Comparison of ENCODE assay signal across 25 cellular contexts in genomic region chr13:103430368-103430767, GRCh38.
DNase-seq lines count a peak whose midpoint lies in the region; ATAC-seq, FAIRE-seq and TF ChIP-seq lines count a peak whose summit lies in the region.
"Had no signal": no experiment of that assay in that cellular context is flagged by ENCODE, and none has a peak within 500 bp of the region (broad histone marks: within the 10 kb centered on the region; RNA-seq: fewer than 3 reads in every experiment).

No MANE protein-coding gene starts in this region.

- H3K36me3 Mint-ChIP-seq in endothelial cell (ENCODE audit: low read depth, unreplicated experiment) = no peaks in the 10 kb centered on the region
- H3K36me3 Mint-ChIP-seq: CD8-positive, alpha-beta memory T cell had no signal

- H3K9me3 Mint-ChIP-seq in endothelial cell (ENCODE audit: unreplicated experiment) = no peaks in the 10 kb centered on the region

- no peak overlapping the region for H3K4me3 ChIP-seq in mucosa of descending colon
- no peak overlapping the region for H3K4me3 ChIP-seq in pancreas
- H3K4me3 ChIP-seq: MG63 had no signal

- no peak overlapping the region for H3K4me3 Mint-ChIP-seq in endothelial cell (ENCODE audit: unreplicated experiment)
- H3K4me3 Mint-ChIP-seq: B cell; CD8-positive, alpha-beta memory T cell; T-helper 2 cell treated with Interferon-gamma antibody and Interleukin-4, amounts not matched to agents 5 μg/mL and 100 μg/mL, for 36 hours had no signal

- H3K27ac ChIP-seq in pancreas = no peak overlapping the region
- H3K27ac ChIP-seq: C4-2B had no signal

- H3K36me3 ChIP-seq in mucosa of descending colon (ENCODE audit: low read depth) = no peaks in the 10 kb centered on the region
- H3K36me3 ChIP-seq in pancreas = no peaks in the 10 kb centered on the region
- H3K36me3 ChIP-seq: MG63 had no signal

- 62 to 81% methylated on average over 4 of the region's 4 CpGs for WGBS in pancreas, 2 donors

- peak; percentile 85 for ATAC-seq in mucosa of descending colon
- ATAC-seq in pancreas = no peak
- ATAC-seq in HG03139 (IDR thresholded peaks at IDR 0.05; ENCODE audit: unreplicated experiment) = no peak
- ATAC-seq: Panc1 had no signal

- no peak for FAIRE-seq in pancreas (lab: Jason Lieb, UNC)
- FAIRE-seq: GM18507 had no signal

- DNase-seq in DMS79 treated with DMSO at 0.1 percent for 48 hours (lab: John Stamatoyannopoulos, UW) (peak; percentile 100), HT-29 (ENCODE audit: low spot score) (peak; percentile 33), NCI-H524 (lab: John Stamatoyannopoulos, UW) (peak; percentile 7 to 63), mucosa of descending colon (no peak), endothelial cell (ENCODE audit: low spot score) (no peak), pancreas (no peak)
- DNase-seq: CD8-positive, alpha-beta memory T cell; DMS 273 treated with DMSO at 0.1 percent for 48 hours; DND-41; H7; KBM-7; MG63; NCI-H1436 treated with DMSO at 0.1 percent for 48 hours; NCI-H187 treated with DMSO at 0.1 percent for 48 hours; NCI-H446; NCI-H82; NK-92 treated with Interleukin-12 subunit alpha and Interleukin-12 subunit beta, amount 100 ng/mL, for 24 hours; SHP77 treated with DMSO at 0.1 percent for 48 hours; T-helper 1 cell had no signal

- H3K27me3 ChIP-seq in pancreas = no peaks in the 10 kb centered on the region
- H3K27me3 ChIP-seq: MG63 had no signal

- H3K4me1 Mint-ChIP-seq in endothelial cell (ENCODE audit: unreplicated experiment) = no peaks in the 10 kb centered on the region
- H3K4me1 Mint-ChIP-seq: B cell; CD8-positive, alpha-beta memory T cell had no signal

- H3K27ac Mint-ChIP-seq in endothelial cell (ENCODE audit: unreplicated experiment) = no peak overlapping the region
- H3K27ac Mint-ChIP-seq: B cell; CD8-positive, alpha-beta memory T cell; T-helper 2 cell treated with Interferon-gamma antibody and Interleukin-4, amounts not matched to agents 5 μg/mL and 100 μg/mL, for 36 hours had no signal

- H3K9me3 ChIP-seq in mucosa of descending colon (peaks cover 5% of the 10 kb centered on the region), pancreas (no peaks in the 10 kb centered on the region)
- H3K9me3 ChIP-seq: MG63 had no signal

- H3K4me1 ChIP-seq in mucosa of descending colon (ENCODE audit: low read depth) (no peaks in the 10 kb centered on the region), pancreas (no peaks in the 10 kb centered on the region)

- no peak for TF ChIP-seq CTCF in mucosa of descending colon (IDR thresholded peaks at IDR 0.05)
- no peak for TF ChIP-seq CTCF in endothelial cell (IDR thresholded peaks at IDR 0.05; ENCODE audit: unreplicated experiment)
- no peak for TF ChIP-seq CTCF in pancreas (IDR thresholded peaks at IDR 0.05)

- H3K27me3 Mint-ChIP-seq in endothelial cell (ENCODE audit: unreplicated experiment) = peaks cover 1% of the 10 kb centered on the region
- H3K27me3 Mint-ChIP-seq: B cell; CD8-positive, alpha-beta memory T cell had no signal

- intact Hi-C loops in mucosa of descending colon (cut with DNase I, micrococcal nuclease) (no loop called here), pancreas (cut with DNase I) (no loop called here)

Comparison
In these comparisons a context has a peak if more than half of its experiments do, and no peak if none do; other contexts are left out.
1. DNase-seq: peak in DMS79 treated with DMSO at 0.1 percent for 48 hours (single experiment), HT-29 (single experiment) and NCI-H524 (2 of 2); none in mucosa of descending colon (0 of 3), endothelial cell (single experiment) and pancreas (0 of 6).